Comparison of ENCODE assay signal across 24 cellular contexts in genomic region chr13:104485571-104485970, GRCh38.
"Had no signal": no experiment of that assay in that cellular context is flagged by ENCODE, and none has a peak within 500 bp of the region (broad histone marks: within the 10 kb centered on the region; RNA-seq: fewer than 3 reads in every experiment).

No MANE protein-coding gene starts in this region.

- H3K27ac Mint-ChIP-seq: activated B cell treated with CpG ODN at 0.5 μM for 24 hours; activated CD4-positive, alpha-beta T cell treated with anti-CD3 and anti-CD28 coated beads, Interleukin-2, amount 10 ng/mL, durations not matched to agents 24 days and 14 days; activated CD8-positive, alpha-beta memory T cell treated with anti-CD3 and anti-CD28 coated beads, Interleukin-2, amount 10 ng/mL, durations not matched to agents 7 days and 5 days; activated naive CD4-positive, alpha-beta T cell treated with anti-CD3 and anti-CD28 coated beads for 36 hours; activated naive CD8-positive, alpha-beta T cell; activated T-cell treated with anti-CD3 and anti-CD28 coated beads, Interleukin-2, amount 50 U/mL, for 24 hours; activated T-helper 1 cell treated with anti-CD3 and anti-CD28 coated beads, Interleukin-12 subunit alpha, Interleukin-12 subunit beta, Interleukin-2, Interleukin-4 antibody, amounts not matched to agents 30 ng/mL and 10 ng/mL and 1 ng/mL, durations not matched to agents 14 hours and 24 hours and 36 hours; T-helper 1 cell treated with Interleukin-12 subunit alpha and Interleukin-12 subunit beta and Interleukin-4 antibody, amounts not matched to agents 30 μg/mL and 1 μg/mL, for 36 hours had no signal

- H3K4me3 Mint-ChIP-seq: activated B cell treated with CpG ODN at 0.5 μM for 24 hours; activated CD4-positive, alpha-beta T cell treated with anti-CD3 and anti-CD28 coated beads, Interleukin-2, amount 10 ng/mL, durations not matched to agents 24 days and 14 days; activated CD8-positive, alpha-beta memory T cell treated with anti-CD3 and anti-CD28 coated beads, Interleukin-2, amount 10 ng/mL, durations not matched to agents 7 days and 5 days; activated naive CD4-positive, alpha-beta T cell treated with anti-CD3 and anti-CD28 coated beads for 36 hours; activated naive CD8-positive, alpha-beta T cell; activated T-cell treated with anti-CD3 and anti-CD28 coated beads, Interleukin-2, amount 50 U/mL, for 24 hours; activated T-helper 1 cell treated with anti-CD3 and anti-CD28 coated beads, Interleukin-12 subunit alpha, Interleukin-12 subunit beta, Interleukin-2, Interleukin-4 antibody, amounts not matched to agents 30 ng/mL and 10 ng/mL and 1 ng/mL, durations not matched to agents 14 hours and 24 hours and 36 hours; T-helper 1 cell treated with Interleukin-12 subunit alpha and Interleukin-12 subunit beta and Interleukin-4 antibody, amounts not matched to agents 30 μg/mL and 1 μg/mL, for 36 hours had no signal

- H3K27me3 Mint-ChIP-seq: activated B cell treated with CpG ODN at 0.5 μM for 24 hours; activated CD4-positive, alpha-beta T cell treated with anti-CD3 and anti-CD28 coated beads, Interleukin-2, amount 10 ng/mL, durations not matched to agents 24 days and 14 days; activated CD8-positive, alpha-beta memory T cell treated with anti-CD3 and anti-CD28 coated beads, Interleukin-2, amount 10 ng/mL, durations not matched to agents 7 days and 5 days; activated naive CD8-positive, alpha-beta T cell; activated T-cell treated with anti-CD3 and anti-CD28 coated beads, Interleukin-2, amount 50 U/mL, for 24 hours had no signal

- ATAC-seq: activated CD8-positive, alpha-beta memory T cell treated with anti-CD3 and anti-CD28 coated beads, Interleukin-2, amount 10 ng/mL, durations not matched to agents 7 days and 5 days had no signal

- H3K4me3 ChIP-seq: cardiac muscle cell, SJSA1 had no signal

- H3K4me1 ChIP-seq: SJSA1 had no signal

- DNase-seq: activated B cell treated with CpG ODN at 0.5 μM for 24 hours; activated CD4-positive, alpha-beta T cell treated with anti-CD3 and anti-CD28 coated beads for 1 hour; activated CD4-positive, alpha-beta T cell treated with anti-CD3 and anti-CD28 coated beads, Interleukin-2, amount 10 ng/mL, durations not matched to agents 24 days and 14 days; activated CD4-positive, alpha-beta T cell treated with anti-CD3 and anti-CD28 coated beads, Interleukin-2, amount 50 U/mL, for 48 hours; activated CD8-positive, alpha-beta memory T cell treated with anti-CD3 and anti-CD28 coated beads, Interleukin-2, amount 10 ng/mL, durations not matched to agents 7 days and 5 days; activated effector memory CD4-positive, alpha-beta T cell treated with anti-CD3 and anti-CD28 coated beads, Interleukin-2, amount 50 U/mL, for 16 hours; activated naive CD4-positive, alpha-beta T cell treated with anti-CD3 and anti-CD28 coated beads for 36 hours; activated T-cell treated with anti-CD3 and anti-CD28 coated beads, Interleukin-2, amount 50 U/mL, for 24 hours; brain microvascular endothelial cell; NCI-H1105 treated with DMSO at 0.1 percent for 48 hours; NCI-H1436 treated with DMSO at 0.1 percent for 48 hours; NCI-H187; NCI-H2081 treated with DMSO at 0.1 percent for 48 hours; NCI-H2171 treated with DMSO at 0.1 percent for 48 hours; NCI-H510A treated with DMSO at 0.1 percent for 48 hours; NCI-H69; NK-92 treated with Interleukin-12 subunit alpha and Interleukin-12 subunit beta, amount 100 ng/mL, for 24 hours; SHP77 had no signal

- FAIRE-seq: RCC 7860 had no signal

- H3K9me3 Mint-ChIP-seq: activated B cell treated with CpG ODN at 0.5 μM for 24 hours; activated CD4-positive, alpha-beta T cell treated with anti-CD3 and anti-CD28 coated beads, Interleukin-2, amount 10 ng/mL, durations not matched to agents 24 days and 14 days; activated naive CD4-positive, alpha-beta T cell treated with anti-CD3 and anti-CD28 coated beads for 36 hours; activated T-helper 1 cell treated with anti-CD3 and anti-CD28 coated beads, Interleukin-12 subunit alpha, Interleukin-12 subunit beta, Interleukin-2, Interleukin-4 antibody, amounts not matched to agents 30 ng/mL and 10 ng/mL and 1 ng/mL, durations not matched to agents 14 hours and 24 hours and 36 hours had no signal

- H3K9me3 ChIP-seq: SJSA1 had no signal

- H3K27ac ChIP-seq: brain microvascular endothelial cell, cardiac muscle cell, SJSA1 had no signal

- H3K36me3 Mint-ChIP-seq: activated CD8-positive, alpha-beta memory T cell treated with anti-CD3 and anti-CD28 coated beads, Interleukin-2, amount 10 ng/mL, durations not matched to agents 7 days and 5 days; activated naive CD8-positive, alpha-beta T cell had no signal

- H3K36me3 ChIP-seq: brain microvascular endothelial cell, cardiac muscle cell, SJSA1 had no signal

- H3K27me3 ChIP-seq: brain microvascular endothelial cell, cardiac muscle cell, SJSA1 had no signal

- H3K4me1 Mint-ChIP-seq: activated B cell treated with CpG ODN at 0.5 μM for 24 hours; activated CD4-positive, alpha-beta T cell treated with anti-CD3 and anti-CD28 coated beads, Interleukin-2, amount 10 ng/mL, durations not matched to agents 24 days and 14 days; activated CD8-positive, alpha-beta memory T cell treated with anti-CD3 and anti-CD28 coated beads, Interleukin-2, amount 10 ng/mL, durations not matched to agents 7 days and 5 days had no signal
